29 cellular contexts compared by ENCODE assay signal in genomic region chr6:56580271-56580670, GRCh38.
"Had no signal": no experiment of that assay in that cellular context is flagged by ENCODE, and none has a peak within 500 bp of the region (broad histone marks: within the 10 kb centered on the region; RNA-seq: fewer than 3 reads in every experiment).

No MANE protein-coding gene starts in this region.

- H3K4me2 ChIP-seq: hepatocyte had no signal

- H3K27me3 ChIP-seq: colonic mucosa, foreskin keratinocyte, gastroesophageal sphincter, heart left ventricle, hepatocyte, neutrophil, right atrium auricular region, stomach, thyroid gland had no signal

- H3K27me3 Mint-ChIP-seq: dendritic cell treated with granulocyte-macrophage colony-stimulating factor and Interleukin-4, amounts not matched to agents 40 ng/mL and 50 ng/mL, for 4 days; memory B cell; naive B cell; natural killer cell treated with Interleukin-12 subunit alpha and Interleukin-12 subunit beta and Interleukin-15 and Interleukin-18, amount 100 ng/mL, for 72 hours; type B pancreatic cell had no signal

- H3K27ac ChIP-seq: colonic mucosa, epithelial cell of prostate, foreskin keratinocyte, gastroesophageal sphincter, heart left ventricle, hepatocyte, neutrophil, parathyroid adenoma, prostate gland, right atrium auricular region, stomach, thyroid gland had no signal

- H3K9ac ChIP-seq: parathyroid adenoma had no signal

- H3K4me1 Mint-ChIP-seq: endodermal cell; memory B cell; naive B cell; stimulated activated effector memory CD8-positive, alpha-beta T cell treated with anti-CD3 and anti-CD28 coated beads, Interleukin-12 subunit alpha, Interleukin-12 subunit beta, amount 100 ng/mL, for 72 hours had no signal

- H3K36me3 Mint-ChIP-seq: memory B cell; naive B cell; natural killer cell treated with Interleukin-12 subunit alpha and Interleukin-12 subunit beta and Interleukin-15 and Interleukin-18, amount 100 ng/mL, for 72 hours; stimulated activated effector memory CD8-positive, alpha-beta T cell treated with anti-CD3 and anti-CD28 coated beads, Interleukin-12 subunit alpha, Interleukin-12 subunit beta, amount 100 ng/mL, for 72 hours had no signal

- H3K9me3 ChIP-seq: colonic mucosa, gastroesophageal sphincter, heart left ventricle, neutrophil, prostate gland, right atrium auricular region, stomach, thyroid gland had no signal

- H2AFZ ChIP-seq: hepatocyte, parathyroid adenoma had no signal

- H3K79me2 ChIP-seq: hepatocyte, parathyroid adenoma had no signal

- H3K36me3 ChIP-seq: colonic mucosa, neutrophil, prostate gland, thyroid gland had no signal

- DNase-seq: colonic mucosa; effector CD8-positive, alpha-beta T cell; endodermal cell; foreskin keratinocyte; heart left ventricle; kidney; naive B cell; stimulated activated CD4-positive, alpha-beta T cell treated with anti-CD3 and anti-CD28 coated beads, Interleukin-2, amount 100 ng/mL, for 24 hours; stimulated activated CD4-positive, alpha-beta T cell treated with anti-CD3 and anti-CD28 coated beads, Interleukin-4, amount 100 ng/mL, for 24 hours; stimulated activated naive CD4-positive, alpha-beta T cell treated with Interleukin-2 at 50 U/mL for 16 hours; stomach; thyroid gland had no signal

- H3K4me3 Mint-ChIP-seq: dendritic cell treated with granulocyte-macrophage colony-stimulating factor and Interleukin-4, amounts not matched to agents 40 ng/mL and 50 ng/mL, for 4 days; endodermal cell; memory B cell; naive B cell; natural killer cell treated with Interleukin-12 subunit alpha and Interleukin-12 subunit beta and Interleukin-15 and Interleukin-18, amount 100 ng/mL, for 72 hours; neural crest cell; stimulated activated effector memory CD8-positive, alpha-beta T cell treated with anti-CD3 and anti-CD28 coated beads, Interleukin-12 subunit alpha, Interleukin-12 subunit beta, amount 100 ng/mL, for 72 hours; type B pancreatic cell had no signal

- ATAC-seq: esophagus mucosa; foreskin keratinocyte; gastroesophageal sphincter; heart left ventricle; left lobe of liver; natural killer cell treated with Interleukin-12 subunit alpha and Interleukin-12 subunit beta and Interleukin-15 and Interleukin-18, amount 100 ng/mL, for 72 hours; sciatic nerve; stimulated activated effector memory CD8-positive, alpha-beta T cell treated with anti-CD3 and anti-CD28 coated beads, Interleukin-12 subunit alpha, Interleukin-12 subunit beta, amount 100 ng/mL, for 72 hours had no signal

- H3K4me1 ChIP-seq: colonic mucosa, foreskin keratinocyte, parathyroid adenoma, prostate gland, right atrium auricular region, stomach, thyroid gland had no signal

- H3K4me3 ChIP-seq: colonic mucosa, gastroesophageal sphincter, heart left ventricle, hepatocyte, lung, prostate gland, right atrium auricular region, stomach, thyroid gland had no signal

- H3K27ac Mint-ChIP-seq: dendritic cell treated with granulocyte-macrophage colony-stimulating factor and Interleukin-4, amounts not matched to agents 40 ng/mL and 50 ng/mL, for 4 days; memory B cell; naive B cell; natural killer cell treated with Interleukin-12 subunit alpha and Interleukin-12 subunit beta and Interleukin-15 and Interleukin-18, amount 100 ng/mL, for 72 hours; stimulated activated effector memory CD8-positive, alpha-beta T cell treated with anti-CD3 and anti-CD28 coated beads, Interleukin-12 subunit alpha, Interleukin-12 subunit beta, amount 100 ng/mL, for 72 hours; type B pancreatic cell had no signal

- H3K9me3 Mint-ChIP-seq: dendritic cell treated with granulocyte-macrophage colony-stimulating factor and Interleukin-4, amounts not matched to agents 40 ng/mL and 50 ng/mL, for 4 days; natural killer cell treated with Interleukin-12 subunit alpha and Interleukin-12 subunit beta and Interleukin-15 and Interleukin-18, amount 100 ng/mL, for 72 hours; stimulated activated effector memory CD8-positive, alpha-beta T cell treated with anti-CD3 and anti-CD28 coated beads, Interleukin-12 subunit alpha, Interleukin-12 subunit beta, amount 100 ng/mL, for 72 hours; type B pancreatic cell had no signal
